Comparison of ENCODE assay signal across 14 cellular contexts in genomic region chr1:230261918-230262650, GRCh38.
"Had no signal": no experiment of that assay in that cellular context is flagged by ENCODE, and none has a peak within 500 bp of the region (broad histone marks: within the 10 kb centered on the region; RNA-seq: fewer than 3 reads in every experiment).

No MANE protein-coding gene starts in this region.

- H3K27me3 Mint-ChIP-seq: activated CD4-positive, alpha-beta T cell treated with anti-CD3 and anti-CD28 coated beads, Interleukin-2, amount 10 ng/mL, durations not matched to agents 7 days and 5 days had no signal

- ATAC-seq: activated naive CD4-positive, alpha-beta T cell treated with anti-CD3 and anti-CD28 coated beads, Interleukin-2, amount 50 U/mL, for 72 hours; lower lobe of right lung had no signal

- H3K4me1 ChIP-seq: lower lobe of right lung, right atrium auricular region had no signal

- H3K4me1 Mint-ChIP-seq: activated CD4-positive, alpha-beta T cell treated with anti-CD3 and anti-CD28 coated beads, Interleukin-2, amount 10 ng/mL, durations not matched to agents 7 days and 5 days had no signal

- DNase-seq: activated CD4-positive, alpha-beta T cell treated with anti-CD3 and anti-CD28 coated beads, Interleukin-2, amount 10 ng/mL, durations not matched to agents 7 days and 5 days; brain microvascular endothelial cell; effector CD8-positive, alpha-beta T cell; foreskin fibroblast; lower lobe of right lung; midbrain; stimulated activated CD4-positive, alpha-beta T cell treated with anti-CD3 and anti-CD28 coated beads, Interleukin-4, amount 100 ng/mL, for 4 hours; stimulated activated CD8-positive, alpha-beta memory T cell treated with anti-CD3 and anti-CD28 coated beads, Interleukin-4, amount 100 ng/mL, for 48 hours; stimulated activated naive CD4-positive, alpha-beta T cell treated with Interleukin-2 at 50 U/mL for 16 hours; trophoblast cell had no signal

- H3K27ac Mint-ChIP-seq: activated CD4-positive, alpha-beta T cell treated with anti-CD3 and anti-CD28 coated beads, Interleukin-2, amount 10 ng/mL, durations not matched to agents 7 days and 5 days had no signal

- H3K27ac ChIP-seq: brain microvascular endothelial cell, lower lobe of right lung, neutrophil, right atrium auricular region, skin epidermis had no signal

- H3K27me3 ChIP-seq: brain microvascular endothelial cell, neutrophil, right atrium auricular region had no signal

- H3K9me3 Mint-ChIP-seq: activated CD4-positive, alpha-beta T cell treated with anti-CD3 and anti-CD28 coated beads, Interleukin-2, amount 10 ng/mL, durations not matched to agents 7 days and 5 days; activated naive CD4-positive, alpha-beta T cell treated with anti-CD3 and anti-CD28 coated beads, Interleukin-2, amount 50 U/mL, for 72 hours had no signal

- H3K4me3 Mint-ChIP-seq: activated CD4-positive, alpha-beta T cell treated with anti-CD3 and anti-CD28 coated beads, Interleukin-2, amount 10 ng/mL, durations not matched to agents 7 days and 5 days had no signal

- H3K4me3 ChIP-seq: lower lobe of right lung, right atrium auricular region, skin epidermis had no signal

- H3K9me3 ChIP-seq: lower lobe of right lung, neutrophil, right atrium auricular region had no signal
